ENCODE assay signal across 8 cellular contexts in genomic region chr4:1683371-1683902, GRCh38. TPM values are rescaled to one million over a fixed set of nuclear protein-coding genes. Genes with fewer than 3 reads are reported as not detected.
DNase-seq lines count a peak whose midpoint lies in the region; ATAC-seq and TF ChIP-seq lines count a peak whose summit lies in the region.

No MANE protein-coding gene starts in this region.

- H3K36me3 Mint-ChIP-seq in activated CD4-positive, alpha-beta T cell treated with anti-CD3 and anti-CD28 coated beads for 36 hours (ENCODE audit: low read depth): no peaks in the 10 kb centered on the region
- no peaks in the 10 kb centered on the region for H3K36me3 Mint-ChIP-seq in activated CD4-positive, alpha-beta memory T cell treated with anti-CD3 and anti-CD28 coated beads, Interleukin-2, amount 10 ng/mL, durations not matched to agents 7 days and 5 days (ENCODE audit: low read depth)
- H3K36me3 Mint-ChIP-seq in neural crest cell (ENCODE audit: low read depth): no peaks in the 10 kb centered on the region

- intact Hi-C loops in activated CD4-positive, alpha-beta T cell treated with anti-CD3 and anti-CD28 coated beads for 36 hours (cut with DNase I, micrococcal nuclease): loop anchor here in 1 of 2 experiments (10.0 kb wide), 1 partner anchor 899 kb away; no protein-coding TSS in a partner anchor

- peak overlapping the region; percentile 69 for H3K27ac Mint-ChIP-seq in activated CD4-positive, alpha-beta T cell treated with anti-CD3 and anti-CD28 coated beads for 36 hours
- peak overlapping the region; percentile 52 for H3K27ac Mint-ChIP-seq in activated CD4-positive, alpha-beta memory T cell treated with anti-CD3 and anti-CD28 coated beads, Interleukin-2, amount 10 ng/mL, durations not matched to agents 7 days and 5 days
- peak overlapping the region; percentile 83 for H3K27ac Mint-ChIP-seq in neural crest cell (ENCODE audit: unreplicated experiment)

- peaks cover 2% of the 10 kb centered on the region for H3K27me3 ChIP-seq in HL-60 (ENCODE audit: insufficient read depth, poor library complexity, severe bottlenecking)

- H3K27me3 Mint-ChIP-seq in activated CD4-positive, alpha-beta T cell treated with anti-CD3 and anti-CD28 coated beads for 36 hours: no peaks in the 10 kb centered on the region
- peaks cover 6% of the 10 kb centered on the region for H3K27me3 Mint-ChIP-seq in activated CD4-positive, alpha-beta memory T cell treated with anti-CD3 and anti-CD28 coated beads, Interleukin-2, amount 10 ng/mL, durations not matched to agents 7 days and 5 days
- peaks cover 35% of the 10 kb centered on the region for H3K27me3 Mint-ChIP-seq in neural crest cell (ENCODE audit: low read depth)

- H3K27ac ChIP-seq in HL-60 (replicated peaks): no peak overlapping the region; the same call in 1 of the 2 replicates

- peak; percentile 47 for DNase-seq in activated CD4-positive, alpha-beta T cell treated with anti-CD3 and anti-CD28 coated beads for 36 hours
- no peak for DNase-seq in activated CD4-positive, alpha-beta T cell treated with anti-CD3 and anti-CD28 coated beads for 1 hour
- DNase-seq in HL-60 (ENCODE audit: low read depth in 1 of 2, low spot score in 1 of 2) (no peak), fibroblast of the aortic adventitia (ENCODE audit: low read depth) (peak; percentile 88), neural crest cell (ENCODE audit: low read depth, low spot score) (no peak), DMS79 treated with DMSO at 0.1 percent for 48 hours (lab: John Stamatoyannopoulos, UW) (no peak)
- peak; percentile 29 for DNase-seq in activated CD4-positive, alpha-beta memory T cell treated with anti-CD3 and anti-CD28 coated beads, Interleukin-2, amount 10 ng/mL, durations not matched to agents 7 days and 5 days

- ATAC-seq in activated CD4-positive, alpha-beta T cell treated with anti-CD3 and anti-CD28 coated beads for 36 hours: no peak
- no peak for ATAC-seq in GM19463 (IDR thresholded peaks at IDR 0.05; ENCODE audit: unreplicated experiment)

- H3K9me3 Mint-ChIP-seq in activated CD4-positive, alpha-beta T cell treated with anti-CD3 and anti-CD28 coated beads for 36 hours (ENCODE audit: low read depth): no peaks in the 10 kb centered on the region
- H3K9me3 Mint-ChIP-seq in activated CD4-positive, alpha-beta memory T cell treated with anti-CD3 and anti-CD28 coated beads, Interleukin-2, amount 10 ng/mL, durations not matched to agents 7 days and 5 days: no peaks in the 10 kb centered on the region
- H3K9me3 Mint-ChIP-seq in neural crest cell: peaks cover 4% of the 10 kb centered on the region

- POLR2A ChIA-PET in activated CD4-positive, alpha-beta T cell treated with anti-CD3 and anti-CD28 coated beads for 36 hours (lab: Charles Lee): interaction anchor here (1.3 kb wide), 1 partner anchor 29 kb away, joined by 3 read pairs; the partner anchor contains the start of gene SLBP
- POLR2A ChIA-PET in activated CD4-positive, alpha-beta memory T cell treated with anti-CD3 and anti-CD28 coated beads, Interleukin-2, amount 10 ng/mL, durations not matched to agents 7 days and 5 days (lab: Charles Lee): interaction anchor here (0.9 to 1.1 kb wide), 5 partner anchors 9 to 43 kb away, joined by 3 to 7 read pairs (median 4); partner anchors contain the start of gene SLBP

- CTCF ChIA-PET in activated CD4-positive, alpha-beta T cell treated with anti-CD3 and anti-CD28 coated beads for 36 hours (lab: Charles Lee): interaction anchor here (1.1 to 4.4 kb wide), 2 partner anchors 10 to 43 kb away, joined by 6 to 22 read pairs; no protein-coding TSS in a partner anchor
- CTCF ChIA-PET in activated CD4-positive, alpha-beta memory T cell treated with anti-CD3 and anti-CD28 coated beads, Interleukin-2, amount 10 ng/mL, durations not matched to agents 7 days and 5 days (lab: Charles Lee): interaction anchor here (0.7 to 1.7 kb wide), 3 partner anchors 10 to 1228 kb away, joined by 3 to 11 read pairs (median 3); no protein-coding TSS in a partner anchor

- H3K4me1 Mint-ChIP-seq in activated CD4-positive, alpha-beta T cell treated with anti-CD3 and anti-CD28 coated beads for 36 hours: peaks cover 12% of the 10 kb centered on the region
- peaks cover 10% of the 10 kb centered on the region for H3K4me1 Mint-ChIP-seq in activated CD4-positive, alpha-beta memory T cell treated with anti-CD3 and anti-CD28 coated beads, Interleukin-2, amount 10 ng/mL, durations not matched to agents 7 days and 5 days
- peaks cover 19% of the 10 kb centered on the region for H3K4me1 Mint-ChIP-seq in neural crest cell

- peak overlapping the region; percentile 37 for H3K4me3 ChIP-seq in HL-60 (replicated peaks; ENCODE audit: insufficient read depth, low read length)
- peak overlapping the region; percentile 66 for H3K4me3 ChIP-seq in fibroblast of the aortic adventitia (ENCODE audit: low read depth, low read length)

- TF ChIP-seq CTCF in HL-60 (IDR thresholded peaks at IDR 0.05; ENCODE audit: insufficient read depth, low read length) (no peak), fibroblast of the aortic adventitia (IDR thresholded peaks at IDR 0.05; ENCODE audit: insufficient read depth, low read length) (no peak), neural crest cell (conservative IDR thresholded peaks at IDR 0.05) (no peak)

- H3K4me3 Mint-ChIP-seq in activated CD4-positive, alpha-beta T cell treated with anti-CD3 and anti-CD28 coated beads for 36 hours: peak overlapping the region; percentile 69
- peak overlapping the region; percentile 78 for H3K4me3 Mint-ChIP-seq in activated CD4-positive, alpha-beta memory T cell treated with anti-CD3 and anti-CD28 coated beads, Interleukin-2, amount 10 ng/mL, durations not matched to agents 7 days and 5 days
- peak overlapping the region; percentile 89 for H3K4me3 Mint-ChIP-seq in neural crest cell

RNA-seq across cellular contexts. Expression of gene FAM53A, which starts 0.7 kb away (rescaled TPM):
- 1 to 10 TPM; 2.0 to 2.5 TPM for total RNA-seq in activated CD4-positive, alpha-beta T cell treated with anti-CD3 and anti-CD28 coated beads for 36 hours
- under 1 TPM; 0.65 to 0.91 TPM for total RNA-seq in activated CD4-positive, alpha-beta memory T cell treated with anti-CD3 and anti-CD28 coated beads, Interleukin-2, amount 10 ng/mL, durations not matched to agents 7 days and 5 days
- total RNA-seq in fibroblast of the aortic adventitia (ENCODE audit: low replicate concordance) (1.6 and 2.5 TPM in 2 replicates), neural crest cell (3.6 and 4.3 TPM in 2 replicates)

RNA-seq across cellular contexts. Expression of gene SLBP, which starts 28.7 kb away (rescaled TPM):
- total RNA-seq in activated CD4-positive, alpha-beta T cell treated with anti-CD3 and anti-CD28 coated beads for 36 hours: 100 to 1,000 TPM; 113 to 134 TPM
- 100 to 1,000 TPM; 105 to 107 TPM for total RNA-seq in activated CD4-positive, alpha-beta memory T cell treated with anti-CD3 and anti-CD28 coated beads, Interleukin-2, amount 10 ng/mL, durations not matched to agents 7 days and 5 days
- total RNA-seq in fibroblast of the aortic adventitia (ENCODE audit: low replicate concordance) (48.2 and 89.1 TPM in 2 replicates), neural crest cell (60.2 and 64.8 TPM in 2 replicates)

RNA-seq across cellular contexts. Expression of gene TMEM129, which starts 37.7 kb away (rescaled TPM):
- total RNA-seq in activated CD4-positive, alpha-beta T cell treated with anti-CD3 and anti-CD28 coated beads for 36 hours: 10 to 100 TPM; 13.7 to 14.6 TPM
- 10 to 100 TPM; 20.4 to 22.3 TPM for total RNA-seq in activated CD4-positive, alpha-beta memory T cell treated with anti-CD3 and anti-CD28 coated beads, Interleukin-2, amount 10 ng/mL, durations not matched to agents 7 days and 5 days
- total RNA-seq in fibroblast of the aortic adventitia (ENCODE audit: low replicate concordance) (16.6 and 25.6 TPM in 2 replicates), neural crest cell (36.6 and 37.4 TPM in 2 replicates)

RNA-seq across cellular contexts. Expression of gene TACC3, which starts 37.9 kb away (rescaled TPM):
- total RNA-seq in activated CD4-positive, alpha-beta T cell treated with anti-CD3 and anti-CD28 coated beads for 36 hours: 100 to 1,000 TPM; 197 to 206 TPM
- total RNA-seq in activated CD4-positive, alpha-beta memory T cell treated with anti-CD3 and anti-CD28 coated beads, Interleukin-2, amount 10 ng/mL, durations not matched to agents 7 days and 5 days: 100 to 1,000 TPM; 213 TPM
- total RNA-seq in fibroblast of the aortic adventitia (ENCODE audit: low replicate concordance): 3.2 and 23.9 TPM in 2 replicates
- 159 and 165 TPM in 2 replicates for total RNA-seq in neural crest cell

Comparison
In these comparisons a context has a peak if more than half of its experiments do, and no peak if none do; other contexts are left out.
1. DNase-seq: peak in activated CD4-positive, alpha-beta T cell treated with anti-CD3 and anti-CD28 coated beads for 36 hours (single experiment), activated CD4-positive, alpha-beta memory T cell treated with anti-CD3 and anti-CD28 coated beads, Interleukin-2, amount 10 ng/mL, durations not matched to agents 7 days and 5 days (single experiment) and fibroblast of the aortic adventitia (single experiment); none in activated CD4-positive, alpha-beta T cell treated with anti-CD3 and anti-CD28 coated beads for 1 hour (single experiment), HL-60 (0 of 2), neural crest cell (single experiment) and DMS79 treated with DMSO at 0.1 percent for 48 hours (single experiment).
2. Peak in every context shown above with its lines, with median percentiles within 50 percentile points of each other: H3K27ac Mint-ChIP-seq and H3K4me3 Mint-ChIP-seq.